In genomic region chr14:23578560-23579310, GRCh38 we compare ENCODE assay signal across 10 cellular contexts. TPM values are rescaled to one million over a fixed set of nuclear protein-coding genes. Genes with fewer than 3 reads are reported as not detected.
DNase-seq lines count a peak whose midpoint lies in the region; ATAC-seq and TF ChIP-seq lines count a peak whose summit lies in the region.
"Had no signal": no experiment of that assay in that cellular context is flagged by ENCODE, and none has a peak within 500 bp of the region (broad histone marks: within the 10 kb centered on the region; RNA-seq: fewer than 3 reads in every experiment).

Gene JPH4, minus strand, starts transcription at chr14:23578790. Its CDS starts 1,337 bp downstream, at chr14:23577453.

- TF ChIP-seq EP300 in ovary (IDR thresholded peaks at IDR 0.05), result no peak

- TF ChIP-seq CTCF in foreskin keratinocyte (conservative IDR thresholded peaks at IDR 0.05) (no peak), ovary (IDR thresholded peaks at IDR 0.05) (no peak)

- intact Hi-C loops in ovary (cut with DNase I), result no loop called here

- no peaks in the 10 kb centered on the region for H3K36me3 ChIP-seq in ovary

- H3K4me3 ChIP-seq in GM08714 (ENCODE audit: low read length) (peak within 1 kb of the TSS; percentile 53; the same call in 1 of the 2 replicates), ovary (peak within 1 kb of the TSS; percentile 40)

- H3K27ac ChIP-seq in foreskin keratinocyte (no peak within 1 kb of the TSS), ovary (peak within 1 kb of the TSS in 1 of 2 donors; percentile 6)

- H3K27me3 ChIP-seq in foreskin keratinocyte, result peaks cover 73% of the 10 kb centered on the region
- no peaks in the 10 kb centered on the region for H3K27me3 ChIP-seq in ovary

- H3K4me1 ChIP-seq in foreskin keratinocyte (no peaks in the 10 kb centered on the region), ovary (ENCODE audit: insufficient read depth) (peaks cover 1% of the 10 kb centered on the region)

- 1 to 5% (median 4%) methylated on average over 18 of the region's 18 CpGs for WGBS in ovary, 3 donors

- no peak for TF ChIP-seq POLR2A in ovary (IDR thresholded peaks at IDR 0.05)

- H3K9me3 ChIP-seq in ovary, result no peaks in the 10 kb centered on the region

- DNase-seq in NCI-H2227 treated with DMSO at 0.1 percent for 48 hours (lab: John Stamatoyannopoulos, UW), result peak; percentile 80
- no peak for DNase-seq in foreskin keratinocyte
- DNase-seq in ovary, result peak; percentile 50 to 78 (median 60)
- DNase-seq in NK-92 (lab: John Stamatoyannopoulos, UW; ENCODE audit: unreplicated experiment), result no peak
- DNase-seq in GDM1 (lab: John Stamatoyannopoulos, UW), result no peak
- no peak for DNase-seq in Kasumi-1 (lab: John Stamatoyannopoulos, UW)
- DNase-seq: activated naive CD4-positive, alpha-beta T cell treated with anti-CD3 and anti-CD28 coated beads for 36 hours; SIG-M5 had no signal

- ATAC-seq in foreskin keratinocyte, result peak; percentile 10
- ATAC-seq in activated CD4-positive, CD25-positive, alpha-beta regulatory T cell treated with anti-CD3 and anti-CD28 coated beads, Interleukin-2, amount 50 U/mL, for 24 hours, result no peak

RNA-seq across cellular contexts. Expression of gene JPH4, which starts in this region (rescaled TPM):
- total RNA-seq in foreskin keratinocyte (not detected in 2 replicates), ovary (10 to 100 TPM in 4 of 7 donors, 1 to 10 TPM in 3; 7.4 to 43.5 (median 10.1) TPM)
- polyA plus RNA-seq in foreskin keratinocyte (0.02 TPM in 1 of 2 replicates, not detected in the other), ovary (10 to 100 TPM; 19.9 to 22.1 TPM)

Comparison
In these comparisons a context has a peak if more than half of its experiments do, and no peak if none do; other contexts are left out.
1. RNA of gene JPH4 (polyA plus RNA-seq): 19.9 to 22.1 TPM in ovary; 0.02 TPM in foreskin keratinocyte; every median in the first group is over 10 times any median in the second.
2. Peak in ATAC-seq in foreskin keratinocyte; RNA of the gene not detected or under 1 TPM.
3. DNase-seq: peak in NCI-H2227 treated with DMSO at 0.1 percent for 48 hours (single experiment) and ovary (5 of 5); none in foreskin keratinocyte (0 of 2), NK-92 (single experiment), GDM1 (single experiment) and Kasumi-1 (0 of 2).